ENCODE assay signal across 8 cellular contexts in the genomic region with DNA sequence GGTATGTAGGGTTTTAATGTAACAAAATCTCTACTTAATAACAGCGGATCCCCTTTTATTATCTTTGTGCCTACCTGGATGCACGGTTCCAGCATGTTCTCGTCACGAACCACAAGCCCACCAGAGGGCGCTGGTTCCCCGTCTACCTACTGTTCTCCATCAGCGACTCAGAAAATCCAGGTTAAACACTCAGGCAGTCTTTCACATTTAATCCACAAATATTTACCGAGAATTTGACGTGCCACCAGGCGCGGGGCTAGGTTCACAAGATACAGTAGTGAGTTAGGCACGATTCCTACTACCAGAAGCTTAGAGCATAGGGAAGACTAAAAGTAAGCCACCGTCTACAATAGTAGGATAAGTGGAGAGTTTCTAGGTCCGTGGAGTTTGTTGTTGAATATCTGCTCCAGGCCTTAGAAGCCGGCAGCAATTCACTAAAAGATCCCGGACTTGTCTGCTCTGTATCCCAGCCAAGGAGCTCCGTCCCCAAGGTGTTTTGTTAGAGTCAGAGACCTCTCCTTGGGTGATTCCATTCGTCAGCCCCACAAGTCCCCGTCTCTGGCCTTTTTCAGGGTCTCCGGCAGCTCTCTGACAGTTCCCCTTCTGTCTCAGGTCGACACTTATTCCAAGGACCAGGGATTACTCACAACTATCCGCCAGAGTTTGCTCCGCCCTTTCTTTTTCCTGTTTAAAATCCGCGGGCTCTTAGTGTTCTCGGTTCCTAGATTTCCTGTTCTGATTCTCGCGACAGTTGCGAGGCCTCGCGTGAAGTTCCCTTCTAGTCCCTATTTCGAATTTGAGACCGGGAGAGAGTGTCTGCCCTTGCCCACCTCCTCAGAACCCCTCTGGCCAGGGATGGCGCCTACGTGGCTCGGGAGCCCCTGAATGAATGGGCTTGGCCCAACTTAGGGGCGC. TPM values are rescaled to one million over a fixed set of nuclear protein-coding genes. Genes with fewer than 3 reads are reported as not detected.
DNase-seq lines count a peak whose midpoint lies in the region; ATAC-seq and TF ChIP-seq lines count a peak whose summit lies in the region.

No MANE protein-coding gene starts in this region.

- peaks cover 5% of the 10 kb centered on the region for H3K36me3 Mint-ChIP-seq in CD8-positive, alpha-beta T cell
- H3K36me3 Mint-ChIP-seq in activated CD8-positive, alpha-beta T cell treated with anti-CD3 and anti-CD28 coated beads, Interleukin-2, amount 10 ng/mL, durations not matched to agents 7 days and 5 days (ENCODE audit: low read depth) = peaks cover 18% of the 10 kb centered on the region
- H3K36me3 Mint-ChIP-seq in effector memory CD8-positive, alpha-beta T cell (ENCODE audit: insufficient read depth) = peaks cover 11% of the 10 kb centered on the region

- H2BK5ac ChIP-seq in mesendoderm (ENCODE audit: low read length) = peak overlapping the region; percentile 98

- H3K27me3 Mint-ChIP-seq in CD8-positive, alpha-beta T cell (ENCODE audit: low read depth) = peaks cover 18% of the 10 kb centered on the region
- peaks cover 23% of the 10 kb centered on the region for H3K27me3 Mint-ChIP-seq in activated CD8-positive, alpha-beta T cell treated with anti-CD3 and anti-CD28 coated beads, Interleukin-2, amount 10 ng/mL, durations not matched to agents 7 days and 5 days (ENCODE audit: low read depth)
- peaks cover 18 to 21% of the 10 kb centered on the region in 2 donors for H3K27me3 Mint-ChIP-seq in effector memory CD8-positive, alpha-beta T cell

- intact Hi-C loops in CD8-positive, alpha-beta T cell (cut with DNase I, micrococcal nuclease) = loop anchor here (1.0 to 5.0 kb wide), 11 partner anchors 8 to 632 kb away; partner anchors contain the start of genes MRPL43 (in 1 of the 2), SLF2 (in 1 of the 2) and TWNK (in 1 of the 2)

- peak overlapping the region; percentile 89 for H4K5ac ChIP-seq in mesendoderm (ENCODE audit: low read length)

- H3K9me3 Mint-ChIP-seq in CD8-positive, alpha-beta T cell = no peaks in the 10 kb centered on the region
- no peaks in the 10 kb centered on the region for H3K9me3 Mint-ChIP-seq in activated CD8-positive, alpha-beta T cell treated with anti-CD3 and anti-CD28 coated beads, Interleukin-2, amount 10 ng/mL, durations not matched to agents 7 days and 5 days (ENCODE audit: insufficient read depth)
- no peaks in the 10 kb centered on the region for H3K9me3 Mint-ChIP-seq in effector memory CD8-positive, alpha-beta T cell

- H3K4ac ChIP-seq in mesendoderm (ENCODE audit: low read depth, low read length) = peak overlapping the region; percentile 76

- H3K4me1 ChIP-seq in CD8-positive, alpha-beta T cell (ENCODE audit: insufficient read depth, low read length) = peaks cover 27% of the 10 kb centered on the region
- peaks cover 13% of the 10 kb centered on the region for H3K4me1 ChIP-seq in mesendoderm (ENCODE audit: control insufficient read depth, low read depth, low read length)

- H2BK15ac ChIP-seq in mesendoderm (replicated peaks; ENCODE audit: low read depth) = no peak overlapping the region

- no peak overlapping the region for H4K8ac ChIP-seq in mesendoderm (ENCODE audit: low read depth, low read length)

- peak overlapping the region; percentile 99 for H3K56ac ChIP-seq in mesendoderm (ENCODE audit: low read length)

- H3K27me3 ChIP-seq in CD8-positive, alpha-beta T cell (ENCODE audit: insufficient read depth, low read length) = peaks cover 27% of the 10 kb centered on the region
- peaks cover 25% of the 10 kb centered on the region for H3K27me3 ChIP-seq in mesendoderm (ENCODE audit: insufficient read depth, low read length, poor library complexity)

- H3K79me1 ChIP-seq in mesendoderm (ENCODE audit: low read length) = peaks cover 5% of the 10 kb centered on the region

- H3K4me1 Mint-ChIP-seq in CD8-positive, alpha-beta T cell (ENCODE audit: low read depth) = peaks cover 27% of the 10 kb centered on the region
- peaks cover 47% of the 10 kb centered on the region for H3K4me1 Mint-ChIP-seq in activated CD8-positive, alpha-beta T cell treated with anti-CD3 and anti-CD28 coated beads, Interleukin-2, amount 10 ng/mL, durations not matched to agents 7 days and 5 days (ENCODE audit: low read depth)
- peaks cover 17 to 23% of the 10 kb centered on the region in 2 donors for H3K4me1 Mint-ChIP-seq in effector memory CD8-positive, alpha-beta T cell (ENCODE audit: low read depth in 2 of 2)

- no peak overlapping the region for H3K23ac ChIP-seq in mesendoderm (ENCODE audit: low read length)

- H3K9ac ChIP-seq in mesendoderm (ENCODE audit: low read length) = peak overlapping the region; percentile 99

- peak overlapping the region; percentile 100 for H3K4me2 ChIP-seq in mesendoderm (ENCODE audit: low read length)

- POLR2A ChIA-PET in CD8-positive, alpha-beta T cell (lab: Charles Lee) = interaction anchor here (1.0 to 2.2 kb wide), 4 partner anchors 10 to 148 kb away, joined by 3 to 8 read pairs (median 4); partner anchors contain the start of gene SLF2
- POLR2A ChIA-PET in activated CD8-positive, alpha-beta T cell treated with anti-CD3 and anti-CD28 coated beads, Interleukin-2, amount 10 ng/mL, durations not matched to agents 7 days and 5 days (lab: Charles Lee) = interaction anchor here (0.7 to 1.1 kb wide), 4 partner anchors 9 to 25 kb away, joined by 3 to 4 read pairs (median 4); no protein-coding TSS in a partner anchor

- H2BK120ac ChIP-seq in mesendoderm (ENCODE audit: low read depth, low read length) = no peak overlapping the region

- peak overlapping the region; percentile 97 for H3K18ac ChIP-seq in mesendoderm (ENCODE audit: low read length)

- no CpG with 5 or more reads among the region's 37 CpGs for WGBS in mesendoderm (ENCODE audit: extremely low coverage, insufficient coverage, low lambda C conversion rate)

- H3K4me3 Mint-ChIP-seq in CD8-positive, alpha-beta T cell = peak overlapping the region; percentile 98
- peak overlapping the region; percentile 88 for H3K4me3 Mint-ChIP-seq in activated CD8-positive, alpha-beta T cell treated with anti-CD3 and anti-CD28 coated beads, Interleukin-2, amount 10 ng/mL, durations not matched to agents 7 days and 5 days
- H3K4me3 Mint-ChIP-seq in effector memory CD8-positive, alpha-beta T cell = peak overlapping the region; percentile 94

- H3K4me3 ChIP-seq in CD8-positive, alpha-beta T cell (ENCODE audit: low read depth, low read length) = peak overlapping the region; percentile 94
- H3K4me3 ChIP-seq in mesendoderm (ENCODE audit: low read length) = peak overlapping the region; percentile 99

- CTCF ChIA-PET in CD8-positive, alpha-beta T cell (lab: Charles Lee) = interaction anchor here (0.7 to 20.9 kb wide), 12 partner anchors 9 to 101 kb away, joined by 3 to 580 read pairs (median 3); partner anchors contain the start of genes PDZD7 and SFXN3
- CTCF ChIA-PET in activated CD8-positive, alpha-beta T cell treated with anti-CD3 and anti-CD28 coated beads, Interleukin-2, amount 10 ng/mL, durations not matched to agents 7 days and 5 days (lab: Charles Lee) = interaction anchor here (0.7 to 15.1 kb wide), 14 partner anchors 8 to 83 kb away, joined by 3 to 235 read pairs (median 8); no protein-coding TSS in a partner anchor

- no peaks in the 10 kb centered on the region for H3K9me3 ChIP-seq in CD8-positive, alpha-beta T cell (ENCODE audit: low read length)

- peak; percentile 95 for TF ChIP-seq CTCF in CD8-positive, alpha-beta T cell (IDR thresholded peaks at IDR 0.05)

- H3K79me2 ChIP-seq in mesendoderm (ENCODE audit: control insufficient read depth, insufficient read depth, low read length) = peaks cover 5% of the 10 kb centered on the region

- peak; percentile 67 for ATAC-seq in CD8-positive, alpha-beta T cell
- peak; percentile 42 for ATAC-seq in GM19455 (IDR thresholded peaks at IDR 0.05; ENCODE audit: unreplicated experiment)
- ATAC-seq in activated CD8-positive, alpha-beta T cell treated with anti-CD3 and anti-CD28 coated beads, Interleukin-2, amount 10 ng/mL, durations not matched to agents 7 days and 5 days = peak; percentile 75
- peak; percentile 71 for ATAC-seq in effector memory CD8-positive, alpha-beta T cell (replicated peaks)

- no peak overlapping the region for H2AK5ac ChIP-seq in mesendoderm (ENCODE audit: low read length)

- H3K36me3 ChIP-seq in CD8-positive, alpha-beta T cell (ENCODE audit: insufficient read depth, low read length) = no peaks in the 10 kb centered on the region
- peaks cover 2% of the 10 kb centered on the region for H3K36me3 ChIP-seq in mesendoderm (ENCODE audit: control insufficient read depth, insufficient read depth, low read length)

- H3K27ac Mint-ChIP-seq in CD8-positive, alpha-beta T cell = peak overlapping the region; percentile 91
- peak overlapping the region; percentile 96 for H3K27ac Mint-ChIP-seq in activated CD8-positive, alpha-beta T cell treated with anti-CD3 and anti-CD28 coated beads, Interleukin-2, amount 10 ng/mL, durations not matched to agents 7 days and 5 days
- peak overlapping the region; percentile 85 to 95 for H3K27ac Mint-ChIP-seq in effector memory CD8-positive, alpha-beta T cell

- peak; percentile 80 to 96 (median 90) for DNase-seq in CD8-positive, alpha-beta T cell
- DNase-seq in HPDE6-E6E7 (ENCODE audit: extremely low spot score) (peak; percentile 89), NCI-H82 treated with DMSO at 0.1 percent for 48 hours (lab: John Stamatoyannopoulos, UW; ENCODE audit: unreplicated experiment) (peak; percentile 90), mesendoderm (peak; percentile 98)
- peak; percentile 93 for DNase-seq in activated CD8-positive, alpha-beta T cell treated with anti-CD3 and anti-CD28 coated beads, Interleukin-2, amount 10 ng/mL, durations not matched to agents 7 days and 5 days
- DNase-seq in effector memory CD8-positive, alpha-beta T cell = peak; percentile 89 to 94 (median 90)
- DNase-seq in stimulated activated CD8-positive, alpha-beta memory T cell treated with anti-CD3 and anti-CD28 coated beads, Interleukin-12 subunit alpha, Interleukin-12 subunit beta, amount 100 ng/mL, for 4 hours (ENCODE audit: low read depth) = peak; percentile 68

- H3K27ac ChIP-seq in CD8-positive, alpha-beta T cell (ENCODE audit: low read depth, low read length) = peak overlapping the region; percentile 55
- H3K27ac ChIP-seq in mesendoderm (ENCODE audit: low read depth, low read length) = peak overlapping the region; percentile 93

RNA-seq across cellular contexts. Expression of gene KAZALD1, which starts 1.5 kb away (rescaled TPM):
- total RNA-seq in CD8-positive, alpha-beta T cell = not detected
- under 1 TPM in 1 of 2 experiments, not detected in 1; 0.18 TPM for total RNA-seq in activated CD8-positive, alpha-beta T cell treated with anti-CD3 and anti-CD28 coated beads, Interleukin-2, amount 10 ng/mL, durations not matched to agents 7 days and 5 days
- 0.22 TPM for polyA plus RNA-seq in mesendoderm (2013, experiment 1 of 2)
- 0.21 TPM for polyA plus RNA-seq in mesendoderm (2013, experiment 2 of 2)

RNA-seq across cellular contexts. Expression of gene SFXN3, which starts 29.3 kb away (rescaled TPM):
- total RNA-seq in CD8-positive, alpha-beta T cell = 10 to 100 TPM; 38.1 to 39.3 TPM
- total RNA-seq in activated CD8-positive, alpha-beta T cell treated with anti-CD3 and anti-CD28 coated beads, Interleukin-2, amount 10 ng/mL, durations not matched to agents 7 days and 5 days = 10 to 100 TPM; 24.7 to 24.8 TPM
- 1.3 TPM for polyA plus RNA-seq in mesendoderm (2013, experiment 1 of 2)
- polyA plus RNA-seq in mesendoderm (2013, experiment 2 of 2) = 1.3 TPM

RNA-seq across cellular contexts. Expression of gene PDZD7, which starts 29.4 kb away (rescaled TPM):
- total RNA-seq in CD8-positive, alpha-beta T cell = 1 to 10 TPM in 1 of 2 experiments, under 1 TPM in 1; 0.95 to 1.7 TPM
- under 1 TPM; 0.47 to 0.50 TPM for total RNA-seq in activated CD8-positive, alpha-beta T cell treated with anti-CD3 and anti-CD28 coated beads, Interleukin-2, amount 10 ng/mL, durations not matched to agents 7 days and 5 days
- 0.39 TPM for polyA plus RNA-seq in mesendoderm (2013, experiment 1 of 2)
- polyA plus RNA-seq in mesendoderm (2013, experiment 2 of 2) = 0.39 TPM

Comparison
In these comparisons a context has a peak if more than half of its experiments do, and no peak if none do; other contexts are left out.
1. Peak in every context shown above with its lines: DNase-seq, ATAC-seq, H3K4me3 ChIP-seq and H3K27ac ChIP-seq.